Comparison of ENCODE assay signal across 24 cellular contexts in the genomic region with DNA sequence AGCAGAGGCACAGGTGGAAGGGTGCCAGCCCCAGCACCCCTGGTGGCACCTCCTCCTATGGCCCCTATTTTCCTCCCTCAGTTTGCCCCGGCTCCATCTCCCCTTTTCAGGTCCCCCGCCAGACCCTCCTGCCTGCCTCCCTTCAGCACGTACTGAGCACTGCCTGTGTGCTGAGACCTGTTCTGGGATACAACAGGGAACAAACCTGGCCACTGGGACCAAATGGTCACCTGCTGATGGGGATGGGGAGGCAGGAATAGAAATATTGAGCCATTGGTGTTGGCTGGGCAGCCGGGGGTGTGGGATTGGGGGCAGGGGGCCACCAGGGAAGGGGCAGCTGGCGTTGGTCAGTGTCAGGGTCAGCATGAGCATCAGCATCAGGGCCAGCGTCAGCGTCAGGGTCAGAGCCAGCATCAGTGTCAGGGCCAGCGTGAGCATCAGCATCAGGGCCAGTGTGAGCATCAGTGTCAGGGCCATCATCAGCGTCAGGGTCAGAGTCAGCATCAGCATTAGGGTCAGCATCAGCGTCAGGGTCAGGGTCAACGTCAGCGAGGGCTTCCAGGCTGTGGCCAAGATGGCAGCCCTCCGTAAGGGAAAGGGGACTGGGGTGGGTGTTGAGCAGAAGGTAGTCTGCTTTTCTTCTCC. TPM values are rescaled to one million over a fixed set of nuclear protein-coding genes. Genes with fewer than 3 reads are reported as not detected.
DNase-seq lines count a peak whose midpoint lies in the region; ATAC-seq, FAIRE-seq and TF ChIP-seq lines count a peak whose summit lies in the region.
"Had no signal": no experiment of that assay in that cellular context is flagged by ENCODE, and none has a peak within 500 bp of the region (broad histone marks: within the 10 kb centered on the region; RNA-seq: fewer than 3 reads in every experiment).

No MANE protein-coding gene starts in this region.

- no peak for DNase-seq in activated CD8-positive, alpha-beta T cell treated with anti-CD3 and anti-CD28 coated beads, Interleukin-2, amount 10 ng/mL, durations not matched to agents 7 days and 5 days
- no peak for DNase-seq in activated CD8-positive, alpha-beta T cell treated with anti-CD3 and anti-CD28 coated beads for 36 hours
- no peak for DNase-seq in bronchial epithelial cell (ENCODE audit: low read depth)
- peak; percentile 74 for DNase-seq in mesenteric fat pad (ENCODE audit: low spot score)
- DNase-seq in activated naive CD4-positive, alpha-beta T cell treated with anti-CD3 and anti-CD28 coated beads, Interleukin-2, amount 10 ng/mL, durations not matched to agents 7 days and 5 days: no peak
- DNase-seq in HuH-7 (ENCODE audit: low spot score): no peak
- DNase-seq in NOMO-1 treated with DMSO at 0.1 percent for 48 hours (lab: John Stamatoyannopoulos, UW; ENCODE audit: unreplicated experiment): no peak
- DNase-seq: BE2C; CD4-positive, CD25-positive, alpha-beta regulatory T cell; DMS53; NCI-H1048; NCI-H1417; NCI-H1694; NCI-H2081; NCI-H2227 treated with DMSO at 0.1 percent for 48 hours; NCI-H526 treated with DMSO at 0.1 percent for 48 hours; SHP77 had no signal

- peaks cover 12% of the 10 kb centered on the region for H3K36me3 Mint-ChIP-seq in activated CD8-positive, alpha-beta T cell treated with anti-CD3 and anti-CD28 coated beads, Interleukin-2, amount 10 ng/mL, durations not matched to agents 7 days and 5 days (ENCODE audit: low read depth)
- peaks cover 14% of the 10 kb centered on the region for H3K36me3 Mint-ChIP-seq in activated CD8-positive, alpha-beta T cell treated with anti-CD3 and anti-CD28 coated beads for 36 hours (ENCODE audit: low read depth)
- H3K36me3 Mint-ChIP-seq in activated naive CD4-positive, alpha-beta T cell treated with anti-CD3 and anti-CD28 coated beads, Interleukin-2, amount 10 ng/mL, durations not matched to agents 7 days and 5 days: peaks cover 21% of the 10 kb centered on the region

- FAIRE-seq in bronchial epithelial cell (lab: Jason Lieb, UNC): peak; percentile 76
- FAIRE-seq: D721Med, G401.6, H1 had no signal

- no peak overlapping the region for H3K4me3 Mint-ChIP-seq in activated CD8-positive, alpha-beta T cell treated with anti-CD3 and anti-CD28 coated beads, Interleukin-2, amount 10 ng/mL, durations not matched to agents 7 days and 5 days
- H3K4me3 Mint-ChIP-seq in activated CD8-positive, alpha-beta T cell treated with anti-CD3 and anti-CD28 coated beads for 36 hours: no peak overlapping the region
- H3K4me3 Mint-ChIP-seq in activated naive CD4-positive, alpha-beta T cell treated with anti-CD3 and anti-CD28 coated beads, Interleukin-2, amount 10 ng/mL, durations not matched to agents 7 days and 5 days: no peak overlapping the region
- H3K4me3 Mint-ChIP-seq: CD4-positive, CD25-positive, alpha-beta regulatory T cell; IgD-negative memory B cell had no signal

- H3K4me3 ChIP-seq in bronchial epithelial cell (ENCODE audit: low read depth, low read length): no peak overlapping the region

- peaks cover 14% of the 10 kb centered on the region for H3K4me1 Mint-ChIP-seq in activated CD8-positive, alpha-beta T cell treated with anti-CD3 and anti-CD28 coated beads, Interleukin-2, amount 10 ng/mL, durations not matched to agents 7 days and 5 days (ENCODE audit: low read depth)
- H3K4me1 Mint-ChIP-seq in activated CD8-positive, alpha-beta T cell treated with anti-CD3 and anti-CD28 coated beads for 36 hours (ENCODE audit: low read depth): peaks cover 18% of the 10 kb centered on the region
- H3K4me1 Mint-ChIP-seq in activated naive CD4-positive, alpha-beta T cell treated with anti-CD3 and anti-CD28 coated beads, Interleukin-2, amount 10 ng/mL, durations not matched to agents 7 days and 5 days: peaks cover 23% of the 10 kb centered on the region

- peak overlapping the region; percentile 71 for H3K27ac Mint-ChIP-seq in activated CD8-positive, alpha-beta T cell treated with anti-CD3 and anti-CD28 coated beads, Interleukin-2, amount 10 ng/mL, durations not matched to agents 7 days and 5 days
- no peak overlapping the region for H3K27ac Mint-ChIP-seq in activated CD8-positive, alpha-beta T cell treated with anti-CD3 and anti-CD28 coated beads for 36 hours
- no peak overlapping the region for H3K27ac Mint-ChIP-seq in activated naive CD4-positive, alpha-beta T cell treated with anti-CD3 and anti-CD28 coated beads, Interleukin-2, amount 10 ng/mL, durations not matched to agents 7 days and 5 days
- H3K27ac Mint-ChIP-seq: CD4-positive, CD25-positive, alpha-beta regulatory T cell had no signal

- peaks cover 15% of the 10 kb centered on the region for H3K36me3 ChIP-seq in bronchial epithelial cell (ENCODE audit: control insufficient read depth, insufficient read depth, low read length)

- POLR2A ChIA-PET in activated CD8-positive, alpha-beta T cell treated with anti-CD3 and anti-CD28 coated beads, Interleukin-2, amount 10 ng/mL, durations not matched to agents 7 days and 5 days (lab: Charles Lee): no interaction called here
- POLR2A ChIA-PET in activated CD8-positive, alpha-beta T cell treated with anti-CD3 and anti-CD28 coated beads for 36 hours (lab: Charles Lee): interaction anchor here (1.0 kb wide), 1 partner anchor 12 kb away, joined by 3 read pairs; no protein-coding TSS in a partner anchor

- H3K9me3 Mint-ChIP-seq in activated CD8-positive, alpha-beta T cell treated with anti-CD3 and anti-CD28 coated beads, Interleukin-2, amount 10 ng/mL, durations not matched to agents 7 days and 5 days (ENCODE audit: insufficient read depth): no peaks in the 10 kb centered on the region
- no peaks in the 10 kb centered on the region for H3K9me3 Mint-ChIP-seq in activated CD8-positive, alpha-beta T cell treated with anti-CD3 and anti-CD28 coated beads for 36 hours
- H3K9me3 Mint-ChIP-seq in activated naive CD4-positive, alpha-beta T cell treated with anti-CD3 and anti-CD28 coated beads, Interleukin-2, amount 10 ng/mL, durations not matched to agents 7 days and 5 days: no peaks in the 10 kb centered on the region
- H3K9me3 Mint-ChIP-seq: IgD-negative memory B cell had no signal

- CTCF ChIA-PET in activated CD8-positive, alpha-beta T cell treated with anti-CD3 and anti-CD28 coated beads, Interleukin-2, amount 10 ng/mL, durations not matched to agents 7 days and 5 days (lab: Charles Lee): interaction anchor here (1.3 to 1.5 kb wide), 2 partner anchors 17 to 163 kb away, joined by 3 to 5 read pairs; no protein-coding TSS in a partner anchor
- CTCF ChIA-PET in activated CD8-positive, alpha-beta T cell treated with anti-CD3 and anti-CD28 coated beads for 36 hours (lab: Charles Lee): interaction anchor here (0.8 kb wide), 1 partner anchor 17 kb away, joined by 3 read pairs; no protein-coding TSS in a partner anchor
- CTCF ChIA-PET in activated naive CD4-positive, alpha-beta T cell treated with anti-CD3 and anti-CD28 coated beads, Interleukin-2, amount 10 ng/mL, durations not matched to agents 7 days and 5 days (lab: Charles Lee): interaction anchor here (1.0 kb wide), 1 partner anchor 55 kb away, joined by 4 read pairs; no protein-coding TSS in a partner anchor

- no peaks in the 10 kb centered on the region for H3K27me3 ChIP-seq in bronchial epithelial cell (ENCODE audit: control insufficient read depth, insufficient read depth, low read length)
- H3K27me3 ChIP-seq: BE2C had no signal

- H3K27me3 Mint-ChIP-seq in activated CD8-positive, alpha-beta T cell treated with anti-CD3 and anti-CD28 coated beads, Interleukin-2, amount 10 ng/mL, durations not matched to agents 7 days and 5 days (ENCODE audit: low read depth): no peaks in the 10 kb centered on the region
- H3K27me3 Mint-ChIP-seq in activated CD8-positive, alpha-beta T cell treated with anti-CD3 and anti-CD28 coated beads for 36 hours: no peaks in the 10 kb centered on the region
- no peaks in the 10 kb centered on the region for H3K27me3 Mint-ChIP-seq in activated naive CD4-positive, alpha-beta T cell treated with anti-CD3 and anti-CD28 coated beads, Interleukin-2, amount 10 ng/mL, durations not matched to agents 7 days and 5 days
- H3K27me3 Mint-ChIP-seq: CD4-positive, CD25-positive, alpha-beta regulatory T cell; IgD-negative memory B cell had no signal

- ATAC-seq in activated CD8-positive, alpha-beta T cell treated with anti-CD3 and anti-CD28 coated beads, Interleukin-2, amount 10 ng/mL, durations not matched to agents 7 days and 5 days: no peak
- no peak for ATAC-seq in activated CD8-positive, alpha-beta T cell treated with anti-CD3 and anti-CD28 coated beads for 36 hours
- ATAC-seq: HCT116, Panc1 had no signal

- intact Hi-C loops in activated CD8-positive, alpha-beta T cell treated with anti-CD3 and anti-CD28 coated beads for 36 hours (cut with micrococcal nuclease): no loop called here

- TF ChIP-seq CTCF in activated CD8-positive, alpha-beta T cell treated with anti-CD3 and anti-CD28 coated beads for 36 hours (IDR thresholded peaks at IDR 0.05): no peak
- TF ChIP-seq CTCF in bronchial epithelial cell (IDR thresholded peaks at IDR 0.05; ENCODE audit: insufficient read depth, low read length, severe bottlenecking): no peak

RNA-seq across cellular contexts. Expression of a gene that starts 7.5 kb away (rescaled TPM):
- total RNA-seq in activated CD8-positive, alpha-beta T cell treated with anti-CD3 and anti-CD28 coated beads, Interleukin-2, amount 10 ng/mL, durations not matched to agents 7 days and 5 days: 10 to 100 TPM in 1 of 2 experiments, 1 to 10 TPM in 1; 9.2 to 12.6 TPM
- total RNA-seq in activated CD8-positive, alpha-beta T cell treated with anti-CD3 and anti-CD28 coated beads for 36 hours: 10 to 100 TPM; 11.8 to 13.4 TPM
- total RNA-seq in bronchial epithelial cell (7.8 and 15.5 TPM in 2 replicates), mesenteric fat pad (5.2 TPM)
- total RNA-seq: OCI-LY7 had no signal

RNA-seq across cellular contexts. Expression of a gene that starts 36.1 kb away (rescaled TPM):
- 1 to 10 TPM in 1 of 2 experiments, under 1 TPM in 1; 0.76 to 1.2 TPM for total RNA-seq in activated CD8-positive, alpha-beta T cell treated with anti-CD3 and anti-CD28 coated beads, Interleukin-2, amount 10 ng/mL, durations not matched to agents 7 days and 5 days
- total RNA-seq in activated CD8-positive, alpha-beta T cell treated with anti-CD3 and anti-CD28 coated beads for 36 hours: under 1 TPM; 0.20 to 0.27 TPM
- 0.26 and 0.53 TPM in 2 replicates for total RNA-seq in bronchial epithelial cell
- total RNA-seq in mesenteric fat pad: 21.1 TPM

Comparison
In these comparisons a context has a peak if more than half of its experiments do, and no peak if none do; other contexts are left out.
1. RNA of a gene that starts 36.1 kb away (total RNA-seq): 21.1 TPM in mesenteric fat pad (single experiment); 0.76 to 1.2 TPM in activated CD8-positive, alpha-beta T cell treated with anti-CD3 and anti-CD28 coated beads, Interleukin-2, amount 10 ng/mL, durations not matched to agents 7 days and 5 days, 0.26 to 0.53 TPM in bronchial epithelial cell and 0.20 to 0.27 TPM in activated CD8-positive, alpha-beta T cell treated with anti-CD3 and anti-CD28 coated beads for 36 hours; every median in the first group is over 10 times any median in the second.